ENCODE assay signal across 25 cellular contexts in the genomic region with DNA sequence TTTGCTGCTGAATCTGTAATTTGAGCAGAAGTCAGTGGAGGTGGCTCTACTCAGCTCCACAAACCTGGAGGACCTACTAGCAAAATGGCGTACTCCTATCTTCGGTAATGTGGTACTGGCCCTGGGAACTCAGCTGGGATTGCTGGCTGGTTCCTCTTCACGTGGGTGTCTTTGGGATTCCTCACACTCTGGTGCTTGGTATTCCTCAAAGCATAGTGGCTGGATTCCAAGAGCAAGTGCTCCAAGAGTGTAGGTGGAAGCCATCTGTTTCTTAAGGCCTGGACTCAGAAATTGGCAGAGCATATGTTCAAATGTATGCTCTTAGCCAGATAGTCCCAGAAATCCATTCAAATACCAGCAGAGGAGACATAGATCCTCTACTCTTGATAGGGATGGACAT.
"Had no signal": no experiment of that assay in that cellular context is flagged by ENCODE, and none has a peak within 500 bp of the region (broad histone marks: within the 10 kb centered on the region; RNA-seq: fewer than 3 reads in every experiment).

No MANE protein-coding gene starts in this region.

- DNase-seq: activated B cell treated with CpG ODN at 0.5 μM for 24 hours; activated CD4-positive, alpha-beta memory T cell treated with anti-CD3 and anti-CD28 coated beads for 36 hours; activated CD4-positive, alpha-beta T cell treated with anti-CD3 and anti-CD28 coated beads for 4 hours; activated effector memory CD4-positive, alpha-beta T cell treated with anti-CD3 and anti-CD28 coated beads, Interleukin-2, amount 50 U/mL, for 16 hours; activated naive CD4-positive, alpha-beta T cell treated with anti-CD3 and anti-CD28 coated beads, Interleukin-2, amount 10 ng/mL, durations not matched to agents 7 days and 5 days; activated T-cell treated with anti-CD3 and anti-CD28 coated beads, Interleukin-2, amount 50 U/mL, for 48 hours; body of pancreas; dermis blood vessel endothelial cell; effector memory CD4-positive, alpha-beta T cell; foreskin keratinocyte; kidney glomerular epithelial cell; left lung; naive thymus-derived CD4-positive, alpha-beta T cell; retina; sigmoid colon; stimulated activated CD4-positive, alpha-beta T cell treated with anti-CD3 and anti-CD28 coated beads, Interleukin-2, amount 100 ng/mL, for 48 hours; stimulated activated naive CD4-positive, alpha-beta T cell; upper lobe of right lung had no signal

- H3K9me3 Mint-ChIP-seq: activated B cell treated with CpG ODN at 0.5 μM for 24 hours had no signal

- H3K36me3 ChIP-seq: cardiac muscle cell, left lung, sigmoid colon, thoracic aorta, upper lobe of right lung had no signal

- H3K4me2 ChIP-seq: smooth muscle cell had no signal

- H3K4me1 Mint-ChIP-seq: activated B cell treated with CpG ODN at 0.5 μM for 24 hours; activated naive CD4-positive, alpha-beta T cell treated with anti-CD3 and anti-CD28 coated beads, Interleukin-2, amount 10 ng/mL, durations not matched to agents 7 days and 5 days; naive thymus-derived CD4-positive, alpha-beta T cell; neural crest cell had no signal

- H3K27me3 ChIP-seq: body of pancreas, cardiac muscle cell, foreskin keratinocyte, left lung, sigmoid colon, upper lobe of right lung had no signal

- H3K27me3 Mint-ChIP-seq: activated B cell treated with CpG ODN at 0.5 μM for 24 hours; activated CD4-positive, alpha-beta memory T cell treated with anti-CD3 and anti-CD28 coated beads for 36 hours; activated naive CD4-positive, alpha-beta T cell treated with anti-CD3 and anti-CD28 coated beads, Interleukin-2, amount 10 ng/mL, durations not matched to agents 7 days and 5 days; naive thymus-derived CD4-positive, alpha-beta T cell; progenitor cell of endocrine pancreas had no signal

- H3K4me1 ChIP-seq: body of pancreas, foreskin keratinocyte, left lung, sigmoid colon, upper lobe of right lung had no signal

- H3K9me3 ChIP-seq: body of pancreas, left lung, sigmoid colon, thoracic aorta, upper lobe of right lung had no signal

- H3K27ac ChIP-seq: body of pancreas, cardiac muscle cell, foreskin keratinocyte, left lung, sigmoid colon, thoracic aorta, upper lobe of right lung had no signal

- H3K4me3 Mint-ChIP-seq: activated B cell treated with CpG ODN at 0.5 μM for 24 hours; activated CD4-positive, alpha-beta memory T cell treated with anti-CD3 and anti-CD28 coated beads for 36 hours; activated naive CD4-positive, alpha-beta T cell treated with anti-CD3 and anti-CD28 coated beads, Interleukin-2, amount 10 ng/mL, durations not matched to agents 7 days and 5 days; naive thymus-derived CD4-positive, alpha-beta T cell; neural crest cell; T-helper 1 cell treated with Interleukin-12 subunit alpha and Interleukin-12 subunit beta and Interleukin-4 antibody, amounts not matched to agents 30 μg/mL and 1 μg/mL, for 36 hours had no signal

- H3K4me3 ChIP-seq: body of pancreas, cardiac muscle cell, left lung, lung, sigmoid colon, smooth muscle cell, thoracic aorta, upper lobe of right lung had no signal

- H3K27ac Mint-ChIP-seq: activated B cell treated with CpG ODN at 0.5 μM for 24 hours; activated CD4-positive, alpha-beta memory T cell treated with anti-CD3 and anti-CD28 coated beads for 36 hours; activated naive CD4-positive, alpha-beta T cell treated with anti-CD3 and anti-CD28 coated beads, Interleukin-2, amount 10 ng/mL, durations not matched to agents 7 days and 5 days; naive thymus-derived CD4-positive, alpha-beta T cell; progenitor cell of endocrine pancreas; T-helper 1 cell treated with Interleukin-12 subunit alpha and Interleukin-12 subunit beta and Interleukin-4 antibody, amounts not matched to agents 30 μg/mL and 1 μg/mL, for 36 hours had no signal

- H3K36me3 Mint-ChIP-seq: activated CD4-positive, alpha-beta memory T cell treated with anti-CD3 and anti-CD28 coated beads for 36 hours; activated naive CD4-positive, alpha-beta T cell treated with anti-CD3 and anti-CD28 coated beads, Interleukin-2, amount 10 ng/mL, durations not matched to agents 7 days and 5 days; naive thymus-derived CD4-positive, alpha-beta T cell had no signal

- ATAC-seq: body of pancreas; foreskin keratinocyte; left lung; naive thymus-derived CD4-positive, alpha-beta T cell; upper lobe of right lung had no signal
